1 cellular context compared by ENCODE assay signal in the genomic region with DNA sequence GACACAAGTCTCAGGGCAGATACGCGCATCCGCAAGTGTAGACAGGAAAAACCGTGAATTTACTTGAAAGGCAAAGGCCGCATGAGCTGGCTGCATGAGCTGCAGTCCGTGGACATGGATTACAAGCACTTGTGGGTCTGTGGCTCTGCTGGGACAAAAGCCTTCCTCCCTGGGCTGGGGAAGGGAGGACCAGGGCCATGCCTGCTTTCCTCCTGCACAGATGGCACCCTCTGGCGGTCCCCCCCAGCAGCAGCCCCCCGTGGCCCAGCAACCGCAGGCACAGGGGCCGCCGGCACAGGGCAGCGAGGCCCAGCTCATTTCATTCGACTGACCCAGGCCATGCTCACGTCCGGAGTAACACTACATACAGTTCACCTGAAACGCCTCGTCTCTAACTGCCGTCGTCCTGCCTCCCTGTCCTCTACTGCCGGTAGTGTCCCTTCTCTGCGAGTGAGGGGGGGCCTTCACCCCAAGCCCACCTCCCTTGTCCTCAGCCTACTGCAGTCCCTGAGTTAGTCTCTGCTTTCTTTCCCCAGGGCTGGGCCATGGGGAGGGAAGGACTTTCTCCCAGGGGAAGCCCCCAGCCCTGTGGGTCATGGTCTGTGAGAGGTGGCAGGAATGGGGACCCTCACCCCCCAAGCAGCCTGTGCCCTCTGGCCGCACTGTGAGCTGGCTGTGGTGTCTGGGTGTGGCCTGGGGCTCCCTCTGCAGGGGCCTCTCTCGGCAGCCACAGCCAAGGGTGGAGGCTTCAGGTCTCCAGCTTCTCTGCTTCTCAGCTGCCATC.
TF ChIP-seq lines count a peak whose summit lies in the region.

No MANE protein-coding gene starts in this region.

TF ChIP-seq in A549, 52 proteins besides CTCF, POLR2A, EP300 and RAD21 (continued from another document):
- TF ChIP-seq, protein P1, sequence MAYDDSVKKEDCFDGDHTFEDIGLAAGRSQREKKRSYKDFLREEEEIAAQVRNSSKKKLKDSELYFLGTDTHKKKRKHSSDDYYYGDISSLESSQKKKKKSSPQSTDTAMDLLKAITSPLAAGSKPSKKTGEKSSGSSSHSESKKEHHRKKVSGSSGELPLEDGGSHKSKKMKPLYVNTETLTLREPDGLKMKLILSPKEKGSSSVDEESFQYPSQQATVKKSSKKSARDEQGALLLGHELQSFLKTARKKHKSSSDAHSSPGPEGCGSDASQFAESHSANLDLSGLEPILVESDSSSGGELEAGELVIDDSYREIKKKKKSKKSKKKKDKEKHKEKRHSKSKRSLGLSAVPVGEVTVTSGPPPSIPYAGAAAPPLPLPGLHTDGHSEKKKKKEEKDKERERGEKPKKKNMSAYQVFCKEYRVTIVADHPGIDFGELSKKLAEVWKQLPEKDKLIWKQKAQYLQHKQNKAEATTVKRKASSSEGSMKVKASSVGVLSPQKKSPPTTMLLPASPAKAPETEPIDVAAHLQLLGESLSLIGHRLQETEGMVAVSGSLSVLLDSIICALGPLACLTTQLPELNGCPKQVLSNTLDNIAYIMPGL (CRISPR knock-in tag; IDR thresholded peaks at IDR 0.05; ENCODE audit: borderline replicate concordance) = no peak
